In the genomic region with DNA sequence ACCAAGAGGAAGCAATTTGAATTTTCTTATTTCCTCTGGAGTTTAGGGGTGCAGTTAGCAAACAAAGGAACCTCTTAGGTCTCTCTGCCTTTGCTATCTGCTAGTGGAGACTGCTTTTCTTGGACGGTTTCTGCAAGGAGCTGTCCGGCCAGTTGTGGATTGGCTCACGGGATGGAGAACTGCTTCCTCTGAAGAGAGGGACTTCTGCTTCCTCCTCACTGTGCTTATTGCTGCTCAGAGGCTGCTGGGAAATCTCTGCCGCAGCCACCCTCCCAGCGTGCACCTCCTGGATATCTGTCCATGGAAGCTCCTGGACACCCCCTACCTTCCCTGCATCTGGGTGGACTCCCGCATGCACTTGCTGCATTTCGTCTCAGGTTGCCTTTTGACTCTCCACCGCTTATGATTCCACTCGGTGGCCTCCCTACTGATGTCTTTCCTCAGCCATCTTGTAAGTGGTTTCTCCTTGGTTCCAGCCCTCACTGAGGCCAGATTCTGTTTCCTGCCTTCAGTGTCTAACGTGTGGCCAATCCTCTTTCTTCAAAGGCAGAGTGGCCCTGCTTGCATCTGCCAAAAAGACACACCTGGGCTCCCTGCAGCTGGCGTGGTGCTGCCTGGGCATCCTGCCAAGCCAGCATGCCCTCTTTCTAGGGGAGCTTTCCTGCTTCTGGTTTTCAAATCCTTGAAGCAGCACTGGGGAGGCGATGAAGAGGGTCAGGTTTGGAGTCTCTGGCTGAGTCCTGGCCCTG, we compare ENCODE assay signal across 8 cellular contexts.
DNase-seq lines count a peak whose midpoint lies in the region; ATAC-seq and TF ChIP-seq lines count a peak whose summit lies in the region.

No MANE protein-coding gene starts in this region.

- peak; percentile 70 for DNase-seq in CD14-positive monocyte (ENCODE audit: low spot score)
- peak; percentile 91 for DNase-seq in NCI-H510A treated with DMSO at 0.1 percent for 48 hours (lab: John Stamatoyannopoulos, UW)
- DNase-seq in glomerular visceral epithelial cell (ENCODE audit: extremely low spot score) = peak; percentile 9
- no peak for DNase-seq in stimulated activated CD8-positive, alpha-beta memory T cell treated with anti-CD3 and anti-CD28 coated beads, Interleukin-4, amount 100 ng/mL, for 48 hours

- peaks cover 83% of the 10 kb centered on the region for H3K4me1 Mint-ChIP-seq in CD14-positive monocyte

- no peaks in the 10 kb centered on the region for H3K9me3 ChIP-seq in gastroesophageal sphincter

- no peak for TF ChIP-seq POLR2A in gastroesophageal sphincter (IDR thresholded peaks at IDR 0.05)

- peak; percentile 52 for ATAC-seq in GM19438 (IDR thresholded peaks at IDR 0.05; ENCODE audit: low read depth, unreplicated experiment)
- no peak for ATAC-seq in HG03442 (IDR thresholded peaks at IDR 0.05; ENCODE audit: unreplicated experiment)
- no peak for ATAC-seq in HG03139 (IDR thresholded peaks at IDR 0.05; ENCODE audit: unreplicated experiment)
- no peak for ATAC-seq in gastroesophageal sphincter

- peaks cover 22 to 33% of the 10 kb centered on the region in 2 donors for H3K36me3 Mint-ChIP-seq in CD14-positive monocyte

- no peaks in the 10 kb centered on the region for H3K4me1 ChIP-seq in gastroesophageal sphincter

- no peaks in the 10 kb centered on the region for H3K36me3 ChIP-seq in gastroesophageal sphincter

- peak overlapping the region; percentile 67 to 89 for H3K4me3 Mint-ChIP-seq in CD14-positive monocyte

- no peak overlapping the region for H3K4me3 ChIP-seq in gastroesophageal sphincter

- no peaks in the 10 kb centered on the region for H3K27me3 Mint-ChIP-seq in CD14-positive monocyte (ENCODE audit: low read depth in 3 of 3)

- intact Hi-C loops in CD14-positive monocyte (cut with micrococcal nuclease) = loop anchor here (2.0 to 10.0 kb wide), 4 partner anchors 27 to 311 kb away; partner anchors contain the start of gene SLC41A2 (in 1 of the 2)

- TF ChIP-seq EP300 in gastroesophageal sphincter (IDR thresholded peaks at IDR 0.05) = no peak

- no peaks in the 10 kb centered on the region for H3K27me3 ChIP-seq in gastroesophageal sphincter

- TF ChIP-seq CTCF in CD14-positive monocyte (IDR thresholded peaks at IDR 0.05) = no peak
- no peak for TF ChIP-seq CTCF in gastroesophageal sphincter (IDR thresholded peaks at IDR 0.05)

- peaks cover 0 to 6% (median 3%) of the 10 kb centered on the region in 7 donors for H3K9me3 Mint-ChIP-seq in CD14-positive monocyte

- H3K27ac ChIP-seq in gastroesophageal sphincter = peak overlapping the region in 2 of 4 donors; percentile 26

- 74 to 83% methylated on average over 3 to 9 of the region's 12 CpGs for WGBS in gastroesophageal sphincter (ENCODE audit: low coverage in 1 of 2), 2 donors

- H3K27ac Mint-ChIP-seq in CD14-positive monocyte = peak overlapping the region; percentile 97 to 100 (median 99)
